ENCODE assay signal across 17 cellular contexts in genomic region chr2:3216841-3217495, GRCh38.
DNase-seq lines count a peak whose midpoint lies in the region; ATAC-seq and TF ChIP-seq lines count a peak whose summit lies in the region.
"Had no signal": no experiment of that assay in that cellular context is flagged by ENCODE, and none has a peak within 500 bp of the region (broad histone marks: within the 10 kb centered on the region; RNA-seq: fewer than 3 reads in every experiment).

No MANE protein-coding gene starts in this region.

- H3K4me1 Mint-ChIP-seq in activated CD4-positive, alpha-beta memory T cell treated with anti-CD3 and anti-CD28 coated beads for 36 hours (ENCODE audit: low read depth), result peaks cover 45% of the 10 kb centered on the region
- peaks cover 22% of the 10 kb centered on the region for H3K4me1 Mint-ChIP-seq in activated CD4-positive, alpha-beta memory T cell treated with anti-CD3 and anti-CD28 coated beads, Interleukin-2, amount 10 ng/mL, durations not matched to agents 7 days and 5 days
- H3K4me1 Mint-ChIP-seq in CD4-positive, alpha-beta T cell (ENCODE audit: low read depth), result peaks cover 24% of the 10 kb centered on the region
- H3K4me1 Mint-ChIP-seq in activated T-helper 2 cell treated with anti-CD3 and anti-CD28 coated beads, Interferon-gamma antibody, Interleukin-2, Interleukin-4, amounts not matched to agents 10 μg/mL and 5 μg/mL and 100 μg/mL, durations not matched to agents 14 hours and 24 hours and 36 hours (ENCODE audit: low read depth), result peaks cover 30% of the 10 kb centered on the region
- peaks cover 40% of the 10 kb centered on the region for H3K4me1 Mint-ChIP-seq in stimulated activated effector memory CD8-positive, alpha-beta T cell treated with anti-CD3 and anti-CD28 coated beads, Interleukin-12 subunit alpha, Interleukin-12 subunit beta, amount 100 ng/mL, for 72 hours
- H3K4me1 Mint-ChIP-seq in nephron progenitor cell, result peaks cover 14% of the 10 kb centered on the region

- no peaks in the 10 kb centered on the region for H3K27me3 Mint-ChIP-seq in activated CD4-positive, alpha-beta memory T cell treated with anti-CD3 and anti-CD28 coated beads for 36 hours
- no peaks in the 10 kb centered on the region for H3K27me3 Mint-ChIP-seq in activated CD4-positive, alpha-beta memory T cell treated with anti-CD3 and anti-CD28 coated beads, Interleukin-2, amount 10 ng/mL, durations not matched to agents 7 days and 5 days
- no peaks in the 10 kb centered on the region for H3K27me3 Mint-ChIP-seq in CD4-positive, alpha-beta T cell
- H3K27me3 Mint-ChIP-seq in activated T-helper 2 cell treated with anti-CD3 and anti-CD28 coated beads, Interferon-gamma antibody, Interleukin-2, Interleukin-4, amounts not matched to agents 10 μg/mL and 5 μg/mL and 100 μg/mL, durations not matched to agents 14 hours and 24 hours and 36 hours (ENCODE audit: low read depth), result no peaks in the 10 kb centered on the region
- H3K27me3 Mint-ChIP-seq in nephron progenitor cell (ENCODE audit: low read depth, poor library complexity), result no peaks in the 10 kb centered on the region

- H3K9me3 ChIP-seq in CD4-positive, alpha-beta T cell (ENCODE audit: control insufficient read depth, low read length), result no peaks in the 10 kb centered on the region

- no peak overlapping the region for H3K4me3 Mint-ChIP-seq in activated CD4-positive, alpha-beta memory T cell treated with anti-CD3 and anti-CD28 coated beads for 36 hours
- H3K4me3 Mint-ChIP-seq in activated CD4-positive, alpha-beta memory T cell treated with anti-CD3 and anti-CD28 coated beads, Interleukin-2, amount 10 ng/mL, durations not matched to agents 7 days and 5 days, result no peak overlapping the region
- no peak overlapping the region for H3K4me3 Mint-ChIP-seq in CD4-positive, alpha-beta T cell
- no peak overlapping the region for H3K4me3 Mint-ChIP-seq in activated T-helper 2 cell treated with anti-CD3 and anti-CD28 coated beads, Interferon-gamma antibody, Interleukin-2, Interleukin-4, amounts not matched to agents 10 μg/mL and 5 μg/mL and 100 μg/mL, durations not matched to agents 14 hours and 24 hours and 36 hours (ENCODE audit: low read depth)
- no peak overlapping the region for H3K4me3 Mint-ChIP-seq in stimulated activated effector memory CD8-positive, alpha-beta T cell treated with anti-CD3 and anti-CD28 coated beads, Interleukin-12 subunit alpha, Interleukin-12 subunit beta, amount 100 ng/mL, for 72 hours
- H3K4me3 Mint-ChIP-seq in nephron progenitor cell, result no peak overlapping the region

- CTCF ChIA-PET in activated CD4-positive, alpha-beta memory T cell treated with anti-CD3 and anti-CD28 coated beads for 36 hours (lab: Charles Lee), result interaction anchor here (1.4 kb wide), 1 partner anchor 19 kb away, joined by 5 read pairs; no protein-coding TSS in a partner anchor
- CTCF ChIA-PET in activated CD4-positive, alpha-beta memory T cell treated with anti-CD3 and anti-CD28 coated beads, Interleukin-2, amount 10 ng/mL, durations not matched to agents 7 days and 5 days (lab: Charles Lee), result interaction anchor here (1.2 kb wide), 1 partner anchor 163 kb away, joined by 3 read pairs; the partner anchor contains the start of gene TRAPPC12
- CTCF ChIA-PET in CD4-positive, alpha-beta T cell (lab: Charles Lee), result no interaction called here

- peaks cover 25% of the 10 kb centered on the region for H3K36me3 Mint-ChIP-seq in activated CD4-positive, alpha-beta memory T cell treated with anti-CD3 and anti-CD28 coated beads for 36 hours
- peaks cover 30% of the 10 kb centered on the region for H3K36me3 Mint-ChIP-seq in activated CD4-positive, alpha-beta memory T cell treated with anti-CD3 and anti-CD28 coated beads, Interleukin-2, amount 10 ng/mL, durations not matched to agents 7 days and 5 days (ENCODE audit: low read depth)
- H3K36me3 Mint-ChIP-seq in CD4-positive, alpha-beta T cell (ENCODE audit: low read depth), result peaks cover 18% of the 10 kb centered on the region
- H3K36me3 Mint-ChIP-seq in activated T-helper 2 cell treated with anti-CD3 and anti-CD28 coated beads, Interferon-gamma antibody, Interleukin-2, Interleukin-4, amounts not matched to agents 10 μg/mL and 5 μg/mL and 100 μg/mL, durations not matched to agents 14 hours and 24 hours and 36 hours (ENCODE audit: low read depth), result peaks cover 43% of the 10 kb centered on the region
- no peaks in the 10 kb centered on the region for H3K36me3 Mint-ChIP-seq in stimulated activated effector memory CD8-positive, alpha-beta T cell treated with anti-CD3 and anti-CD28 coated beads, Interleukin-12 subunit alpha, Interleukin-12 subunit beta, amount 100 ng/mL, for 72 hours
- H3K36me3 Mint-ChIP-seq in nephron progenitor cell (ENCODE audit: low read depth), result peaks cover 34% of the 10 kb centered on the region

- peak overlapping the region; percentile 68 for H3K27ac Mint-ChIP-seq in activated CD4-positive, alpha-beta memory T cell treated with anti-CD3 and anti-CD28 coated beads for 36 hours
- no peak overlapping the region for H3K27ac Mint-ChIP-seq in activated CD4-positive, alpha-beta memory T cell treated with anti-CD3 and anti-CD28 coated beads, Interleukin-2, amount 10 ng/mL, durations not matched to agents 7 days and 5 days
- peak overlapping the region; percentile 57 for H3K27ac Mint-ChIP-seq in CD4-positive, alpha-beta T cell
- peak overlapping the region; percentile 60 for H3K27ac Mint-ChIP-seq in activated T-helper 2 cell treated with anti-CD3 and anti-CD28 coated beads, Interferon-gamma antibody, Interleukin-2, Interleukin-4, amounts not matched to agents 10 μg/mL and 5 μg/mL and 100 μg/mL, durations not matched to agents 14 hours and 24 hours and 36 hours
- peak overlapping the region; percentile 80 for H3K27ac Mint-ChIP-seq in stimulated activated effector memory CD8-positive, alpha-beta T cell treated with anti-CD3 and anti-CD28 coated beads, Interleukin-12 subunit alpha, Interleukin-12 subunit beta, amount 100 ng/mL, for 72 hours
- H3K27ac Mint-ChIP-seq in nephron progenitor cell, result no peak overlapping the region

- intact Hi-C loops in activated CD4-positive, alpha-beta memory T cell treated with anti-CD3 and anti-CD28 coated beads for 36 hours (cut with micrococcal nuclease), result no loop called here
- intact Hi-C loops in CD4-positive, alpha-beta T cell (cut with DNase I, micrococcal nuclease), result no loop called here
- intact Hi-C loops in activated T-helper 2 cell treated with anti-CD3 and anti-CD28 coated beads, Interferon-gamma antibody, Interleukin-2, Interleukin-4, amounts not matched to agents 10 μg/mL and 5 μg/mL and 100 μg/mL, durations not matched to agents 14 hours and 24 hours and 36 hours (cut with micrococcal nuclease), result no loop called here

- DNase-seq in activated CD4-positive, alpha-beta memory T cell treated with anti-CD3 and anti-CD28 coated beads for 36 hours, result no peak
- DNase-seq in activated CD4-positive, alpha-beta memory T cell treated with anti-CD3 and anti-CD28 coated beads, Interleukin-2, amount 10 ng/mL, durations not matched to agents 7 days and 5 days, result no peak
- DNase-seq in CD4-positive, alpha-beta T cell, result no peak
- DNase-seq in activated T-helper 2 cell treated with anti-CD3 and anti-CD28 coated beads, Interferon-gamma antibody, Interleukin-2, Interleukin-4, amounts not matched to agents 10 μg/mL and 5 μg/mL and 100 μg/mL, durations not matched to agents 14 hours and 24 hours and 36 hours (ENCODE audit: low spot score), result no peak
- no peak for DNase-seq in stimulated activated effector memory CD8-positive, alpha-beta T cell treated with anti-CD3 and anti-CD28 coated beads, Interleukin-12 subunit alpha, Interleukin-12 subunit beta, amount 100 ng/mL, for 72 hours (ENCODE audit: low spot score in 2 of 2)
- DNase-seq in nephron progenitor cell, result no peak
- DNase-seq: C1 segment of cervical spinal cord, KBM-7, MV-4-11, NCI-H1417, NCI-H187 treated with DMSO at 0.1 percent for 48 hours, NCI-H446 treated with DMSO at 0.1 percent for 48 hours, NCI-H748 treated with DMSO at 0.1 percent for 48 hours, RPMI8226 had no signal

- no peak overlapping the region for H3K27ac ChIP-seq in CD4-positive, alpha-beta T cell (ENCODE audit: low read depth, low read length)
- H3K27ac ChIP-seq: A549 had no signal

- POLR2A ChIA-PET in activated CD4-positive, alpha-beta memory T cell treated with anti-CD3 and anti-CD28 coated beads for 36 hours (lab: Charles Lee), result no interaction called here
- POLR2A ChIA-PET in activated CD4-positive, alpha-beta memory T cell treated with anti-CD3 and anti-CD28 coated beads, Interleukin-2, amount 10 ng/mL, durations not matched to agents 7 days and 5 days (lab: Charles Lee), result no interaction called here
- POLR2A ChIA-PET in CD4-positive, alpha-beta T cell (lab: Charles Lee), result interaction anchor here (0.8 kb wide), 1 partner anchor 63 kb away, joined by 3 read pairs; no protein-coding TSS in a partner anchor

- peaks cover 9% of the 10 kb centered on the region for H3K9me3 Mint-ChIP-seq in activated CD4-positive, alpha-beta memory T cell treated with anti-CD3 and anti-CD28 coated beads for 36 hours
- peaks cover 11% of the 10 kb centered on the region for H3K9me3 Mint-ChIP-seq in activated CD4-positive, alpha-beta memory T cell treated with anti-CD3 and anti-CD28 coated beads, Interleukin-2, amount 10 ng/mL, durations not matched to agents 7 days and 5 days
- no peaks in the 10 kb centered on the region for H3K9me3 Mint-ChIP-seq in CD4-positive, alpha-beta T cell
- peaks cover 12% of the 10 kb centered on the region for H3K9me3 Mint-ChIP-seq in activated T-helper 2 cell treated with anti-CD3 and anti-CD28 coated beads, Interferon-gamma antibody, Interleukin-2, Interleukin-4, amounts not matched to agents 10 μg/mL and 5 μg/mL and 100 μg/mL, durations not matched to agents 14 hours and 24 hours and 36 hours
- H3K9me3 Mint-ChIP-seq in stimulated activated effector memory CD8-positive, alpha-beta T cell treated with anti-CD3 and anti-CD28 coated beads, Interleukin-12 subunit alpha, Interleukin-12 subunit beta, amount 100 ng/mL, for 72 hours, result no peaks in the 10 kb centered on the region
- H3K9me3 Mint-ChIP-seq in nephron progenitor cell, result peaks cover 18% of the 10 kb centered on the region

- TF ChIP-seq CTCF in CD4-positive, alpha-beta T cell (IDR thresholded peaks at IDR 0.05), result no peak
- TF ChIP-seq CTCF in nephron progenitor cell (IDR thresholded peaks at IDR 0.05), result no peak

- ATAC-seq in CD4-positive, alpha-beta T cell (ENCODE audit: poor library complexity), result no peak
- peak; percentile 67 for ATAC-seq in stimulated activated effector memory CD8-positive, alpha-beta T cell treated with anti-CD3 and anti-CD28 coated beads, Interleukin-12 subunit alpha, Interleukin-12 subunit beta, amount 100 ng/mL, for 72 hours
- no peak for ATAC-seq in HG03159 (IDR thresholded peaks at IDR 0.05; ENCODE audit: unreplicated experiment)
- ATAC-seq in GM19324 (IDR thresholded peaks at IDR 0.05; ENCODE audit: low FRiP score, unreplicated experiment), result no peak
- ATAC-seq: A549 had no signal

- no peaks in the 10 kb centered on the region for H3K27me3 ChIP-seq in CD4-positive, alpha-beta T cell (ENCODE audit: control insufficient read depth, insufficient read depth, low read length)

Comparison
In these comparisons a context has a peak if more than half of its experiments do, and no peak if none do; other contexts are left out.
1. H3K27ac Mint-ChIP-seq: peak in activated CD4-positive, alpha-beta memory T cell treated with anti-CD3 and anti-CD28 coated beads for 36 hours (single experiment), CD4-positive, alpha-beta T cell (single experiment), activated T-helper 2 cell treated with anti-CD3 and anti-CD28 coated beads, Interferon-gamma antibody, Interleukin-2, Interleukin-4, amounts not matched to agents 10 μg/mL and 5 μg/mL and 100 μg/mL, durations not matched to agents 14 hours and 24 hours and 36 hours (single experiment) and stimulated activated effector memory CD8-positive, alpha-beta T cell treated with anti-CD3 and anti-CD28 coated beads, Interleukin-12 subunit alpha, Interleukin-12 subunit beta, amount 100 ng/mL, for 72 hours (single experiment); none in activated CD4-positive, alpha-beta memory T cell treated with anti-CD3 and anti-CD28 coated beads, Interleukin-2, amount 10 ng/mL, durations not matched to agents 7 days and 5 days (single experiment) and nephron progenitor cell (single experiment).